Comparison of ENCODE assay signal across 1 cellular context in the genomic region with DNA sequence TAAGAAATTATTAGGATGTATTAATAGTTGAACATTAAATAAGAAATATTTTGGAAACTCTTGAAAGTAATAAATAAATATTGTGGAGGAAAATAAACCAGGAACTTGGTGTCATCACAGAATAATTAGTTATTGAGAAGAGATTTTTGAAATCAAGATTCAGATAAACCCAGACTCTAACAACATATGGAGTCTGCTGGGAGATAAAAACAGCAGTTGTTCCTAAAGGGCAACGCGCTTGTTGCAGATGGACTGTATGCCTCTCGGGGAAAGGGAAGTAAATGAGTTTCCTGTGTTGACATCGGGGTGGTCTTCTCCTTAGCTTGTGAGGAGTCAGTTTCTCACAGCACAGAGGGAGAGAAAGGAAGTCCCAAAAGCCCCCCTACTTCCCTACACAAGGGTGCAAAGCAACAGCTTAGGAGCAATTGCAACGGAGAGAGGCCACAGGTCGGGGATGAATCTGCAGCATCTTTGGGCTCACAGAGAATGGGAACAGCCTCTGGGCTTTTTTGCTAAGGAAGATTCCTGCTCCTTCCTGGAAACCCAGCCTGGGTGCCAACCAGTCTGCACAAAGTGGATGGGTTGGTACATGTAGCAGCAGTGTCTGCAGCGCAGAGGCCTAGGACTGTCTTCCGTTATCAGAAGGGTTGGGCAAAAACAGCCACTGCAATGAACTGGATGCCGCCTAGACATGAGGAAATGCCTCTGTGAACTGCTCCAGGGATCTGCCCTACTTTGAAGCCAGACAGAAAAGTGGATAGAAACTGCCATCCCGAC.
TF ChIP-seq lines count a peak whose summit lies in the region.

No MANE protein-coding gene starts in this region.

TF ChIP-seq in H1, 55 proteins besides CTCF, POLR2A, EP300 and RAD21:
- TF ChIP-seq SP1 (IDR thresholded peaks at IDR 0.05; ENCODE audit: low read depth, low read length) (no peak), EGR1 (IDR thresholded peaks at IDR 0.05; ENCODE audit: borderline replicate concordance, low read depth, low read length) (no peak), ZNF274 (IDR thresholded peaks at IDR 0.05; ENCODE audit: borderline replicate concordance, extremely low read depth, low read length) (no peak), NRF1 (IDR thresholded peaks at IDR 0.05; ENCODE audit: low read depth, low read length) (no peak), TCF12 (IDR thresholded peaks at IDR 0.05; ENCODE audit: low read depth, low read length) (no peak), TBP (IDR thresholded peaks at IDR 0.05; ENCODE audit: low read depth, low read length) (no peak), TEAD4 (IDR thresholded peaks at IDR 0.05; ENCODE audit: low read depth, low read length) (no peak), BACH1 (IDR thresholded peaks at IDR 0.05; ENCODE audit: low read length) (no peak), BCL11A (IDR thresholded peaks at IDR 0.05; ENCODE audit: low read depth in 2 of 2, low read length in 2 of 2) (no peak), SAP30 (IDR thresholded peaks at IDR 0.05; ENCODE audit: insufficient read depth, insufficient replicate concordance, low read length) (no peak)
- TF ChIP-seq, protein P1, sequence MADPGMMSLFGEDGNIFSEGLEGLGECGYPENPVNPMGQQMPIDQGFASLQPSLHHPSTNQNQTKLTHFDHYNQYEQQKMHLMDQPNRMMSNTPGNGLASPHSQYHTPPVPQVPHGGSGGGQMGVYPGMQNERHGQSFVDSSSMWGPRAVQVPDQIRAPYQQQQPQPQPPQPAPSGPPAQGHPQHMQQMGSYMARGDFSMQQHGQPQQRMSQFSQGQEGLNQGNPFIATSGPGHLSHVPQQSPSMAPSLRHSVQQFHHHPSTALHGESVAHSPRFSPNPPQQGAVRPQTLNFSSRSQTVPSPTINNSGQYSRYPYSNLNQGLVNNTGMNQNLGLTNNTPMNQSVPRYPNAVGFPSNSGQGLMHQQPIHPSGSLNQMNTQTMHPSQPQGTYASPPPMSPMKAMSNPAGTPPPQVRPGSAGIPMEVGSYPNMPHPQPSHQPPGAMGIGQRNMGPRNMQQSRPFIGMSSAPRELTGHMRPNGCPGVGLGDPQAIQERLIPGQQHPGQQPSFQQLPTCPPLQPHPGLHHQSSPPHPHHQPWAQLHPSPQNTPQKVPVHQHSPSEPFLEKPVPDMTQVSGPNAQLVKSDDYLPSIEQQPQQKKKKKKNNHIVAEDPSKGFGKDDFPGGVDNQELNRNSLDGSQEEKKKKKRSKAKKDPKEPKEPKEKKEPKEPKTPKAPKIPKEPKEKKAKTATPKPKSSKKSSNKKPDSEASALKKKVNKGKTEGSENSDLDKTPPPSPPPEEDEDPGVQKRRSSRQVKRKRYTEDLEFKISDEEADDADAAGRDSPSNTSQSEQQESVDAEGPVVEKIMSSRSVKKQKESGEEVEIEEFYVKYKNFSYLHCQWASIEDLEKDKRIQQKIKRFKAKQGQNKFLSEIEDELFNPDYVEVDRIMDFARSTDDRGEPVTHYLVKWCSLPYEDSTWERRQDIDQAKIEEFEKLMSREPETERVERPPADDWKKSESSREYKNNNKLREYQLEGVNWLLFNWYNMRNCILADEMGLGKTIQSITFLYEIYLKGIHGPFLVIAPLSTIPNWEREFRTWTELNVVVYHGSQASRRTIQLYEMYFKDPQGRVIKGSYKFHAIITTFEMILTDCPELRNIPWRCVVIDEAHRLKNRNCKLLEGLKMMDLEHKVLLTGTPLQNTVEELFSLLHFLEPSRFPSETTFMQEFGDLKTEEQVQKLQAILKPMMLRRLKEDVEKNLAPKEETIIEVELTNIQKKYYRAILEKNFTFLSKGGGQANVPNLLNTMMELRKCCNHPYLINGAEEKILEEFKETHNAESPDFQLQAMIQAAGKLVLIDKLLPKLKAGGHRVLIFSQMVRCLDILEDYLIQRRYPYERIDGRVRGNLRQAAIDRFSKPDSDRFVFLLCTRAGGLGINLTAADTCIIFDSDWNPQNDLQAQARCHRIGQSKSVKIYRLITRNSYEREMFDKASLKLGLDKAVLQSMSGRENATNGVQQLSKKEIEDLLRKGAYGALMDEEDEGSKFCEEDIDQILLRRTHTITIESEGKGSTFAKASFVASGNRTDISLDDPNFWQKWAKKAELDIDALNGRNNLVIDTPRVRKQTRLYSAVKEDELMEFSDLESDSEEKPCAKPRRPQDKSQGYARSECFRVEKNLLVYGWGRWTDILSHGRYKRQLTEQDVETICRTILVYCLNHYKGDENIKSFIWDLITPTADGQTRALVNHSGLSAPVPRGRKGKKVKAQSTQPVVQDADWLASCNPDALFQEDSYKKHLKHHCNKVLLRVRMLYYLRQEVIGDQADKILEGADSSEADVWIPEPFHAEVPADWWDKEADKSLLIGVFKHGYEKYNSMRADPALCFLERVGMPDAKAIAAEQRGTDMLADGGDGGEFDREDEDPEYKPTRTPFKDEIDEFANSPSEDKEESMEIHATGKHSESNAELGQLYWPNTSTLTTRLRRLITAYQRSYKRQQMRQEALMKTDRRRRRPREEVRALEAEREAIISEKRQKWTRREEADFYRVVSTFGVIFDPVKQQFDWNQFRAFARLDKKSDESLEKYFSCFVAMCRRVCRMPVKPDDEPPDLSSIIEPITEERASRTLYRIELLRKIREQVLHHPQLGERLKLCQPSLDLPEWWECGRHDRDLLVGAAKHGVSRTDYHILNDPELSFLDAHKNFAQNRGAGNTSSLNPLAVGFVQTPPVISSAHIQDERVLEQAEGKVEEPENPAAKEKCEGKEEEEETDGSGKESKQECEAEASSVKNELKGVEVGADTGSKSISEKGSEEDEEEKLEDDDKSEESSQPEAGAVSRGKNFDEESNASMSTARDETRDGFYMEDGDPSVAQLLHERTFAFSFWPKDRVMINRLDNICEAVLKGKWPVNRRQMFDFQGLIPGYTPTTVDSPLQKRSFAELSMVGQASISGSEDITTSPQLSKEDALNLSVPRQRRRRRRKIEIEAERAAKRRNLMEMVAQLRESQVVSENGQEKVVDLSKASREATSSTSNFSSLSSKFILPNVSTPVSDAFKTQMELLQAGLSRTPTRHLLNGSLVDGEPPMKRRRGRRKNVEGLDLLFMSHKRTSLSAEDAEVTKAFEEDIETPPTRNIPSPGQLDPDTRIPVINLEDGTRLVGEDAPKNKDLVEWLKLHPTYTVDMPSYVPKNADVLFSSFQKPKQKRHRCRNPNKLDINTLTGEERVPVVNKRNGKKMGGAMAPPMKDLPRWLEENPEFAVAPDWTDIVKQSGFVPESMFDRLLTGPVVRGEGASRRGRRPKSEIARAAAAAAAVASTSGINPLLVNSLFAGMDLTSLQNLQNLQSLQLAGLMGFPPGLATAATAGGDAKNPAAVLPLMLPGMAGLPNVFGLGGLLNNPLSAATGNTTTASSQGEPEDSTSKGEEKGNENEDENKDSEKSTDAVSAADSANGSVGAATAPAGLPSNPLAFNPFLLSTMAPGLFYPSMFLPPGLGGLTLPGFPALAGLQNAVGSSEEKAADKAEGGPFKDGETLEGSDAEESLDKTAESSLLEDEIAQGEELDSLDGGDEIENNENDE (IDR thresholded peaks at IDR 0.05; ENCODE audit: insufficient replicate concordance, low read length): no peak
- TF ChIP-seq, protein P2, sequence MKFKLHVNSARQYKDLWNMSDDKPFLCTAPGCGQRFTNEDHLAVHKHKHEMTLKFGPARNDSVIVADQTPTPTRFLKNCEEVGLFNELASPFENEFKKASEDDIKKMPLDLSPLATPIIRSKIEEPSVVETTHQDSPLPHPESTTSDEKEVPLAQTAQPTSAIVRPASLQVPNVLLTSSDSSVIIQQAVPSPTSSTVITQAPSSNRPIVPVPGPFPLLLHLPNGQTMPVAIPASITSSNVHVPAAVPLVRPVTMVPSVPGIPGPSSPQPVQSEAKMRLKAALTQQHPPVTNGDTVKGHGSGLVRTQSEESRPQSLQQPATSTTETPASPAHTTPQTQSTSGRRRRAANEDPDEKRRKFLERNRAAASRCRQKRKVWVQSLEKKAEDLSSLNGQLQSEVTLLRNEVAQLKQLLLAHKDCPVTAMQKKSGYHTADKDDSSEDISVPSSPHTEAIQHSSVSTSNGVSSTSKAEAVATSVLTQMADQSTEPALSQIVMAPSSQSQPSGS (IDR thresholded peaks at IDR 0.05; ENCODE audit: low read length): no peak
